ENCODE assay signal across 21 cellular contexts in the genomic region with DNA sequence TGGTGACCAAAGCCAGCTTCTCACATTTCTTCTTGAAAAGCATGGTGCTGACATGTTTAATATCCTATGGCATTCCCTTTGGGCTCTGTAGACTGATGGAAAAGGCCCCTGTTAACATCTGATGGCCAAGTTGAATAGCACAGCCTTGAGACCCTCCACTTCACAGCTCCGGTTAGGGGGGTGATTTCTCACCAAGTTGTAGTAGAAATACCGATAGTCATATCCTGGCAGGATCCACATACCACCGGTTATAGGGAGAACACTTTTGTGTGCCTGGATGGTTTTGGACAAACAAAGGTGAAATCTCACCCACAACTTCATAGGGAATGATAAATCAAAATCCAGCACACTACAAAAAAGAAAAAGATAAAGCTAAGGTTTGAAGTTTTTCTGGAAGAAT.
"Had no signal": no experiment of that assay in that cellular context is flagged by ENCODE, and none has a peak within 500 bp of the region (broad histone marks: within the 10 kb centered on the region; RNA-seq: fewer than 3 reads in every experiment).

No MANE protein-coding gene starts in this region.

- H3K79me2 ChIP-seq: parathyroid adenoma had no signal

- DNase-seq: erythroblast; kidney; left cardiac atrium; midbrain; psoas muscle; retina; spleen; stimulated activated CD4-positive, alpha-beta T cell treated with anti-CD3 and anti-CD28 coated beads, Interleukin-15, amount 100 ng/mL, for 24 hours; stimulated activated CD4-positive, alpha-beta T cell treated with anti-CD3 and anti-CD28 coated beads, Interleukin-1b, Interleukin-23, amount 100 ng/mL, for 48 hours; stimulated activated CD4-positive, alpha-beta T cell treated with anti-CD3 and anti-CD28 coated beads, Interleukin-4, amount 100 ng/mL, for 24 hours; tibial artery; upper lobe of right lung had no signal

- H3K9me3 ChIP-seq: upper lobe of right lung, vagina had no signal

- H3K4me3 Mint-ChIP-seq: dendritic cell treated with granulocyte-macrophage colony-stimulating factor and Interleukin-4, amounts not matched to agents 40 ng/mL and 50 ng/mL, for 4 days; natural killer cell treated with Interleukin-12 subunit alpha and Interleukin-12 subunit beta and Interleukin-15 and Interleukin-18, amount 100 ng/mL, for 72 hours; stimulated activated memory B cell treated with anti-CD40 and anti-IgM and Interleukin-4, amounts not matched to agents 10 μg/mL and 1 μg/mL and 100 μg/mL, for 72 hours; stimulated activated naive CD8-positive, alpha-beta T cell treated with anti-CD3 and anti-CD28 coated beads, Interleukin-15, Interleukin-2, amounts not matched to agents 100 ng/mL and 50 ng/mL, for 24 hours had no signal

- H3K27me3 Mint-ChIP-seq: stimulated activated memory B cell treated with anti-CD40 and anti-IgM and Interleukin-4, amounts not matched to agents 10 μg/mL and 1 μg/mL and 100 μg/mL, for 72 hours; stimulated activated naive CD8-positive, alpha-beta T cell treated with anti-CD3 and anti-CD28 coated beads, Interleukin-15, Interleukin-2, amounts not matched to agents 100 ng/mL and 50 ng/mL, for 24 hours had no signal

- H3K4me1 ChIP-seq: foreskin keratinocyte, parathyroid adenoma, psoas muscle, spleen, tibial artery, upper lobe of right lung, vagina had no signal

- H3K36me3 ChIP-seq: spleen, tibial artery, upper lobe of right lung, vagina had no signal

- H3K27me3 ChIP-seq: foreskin keratinocyte, spleen, tibial artery, upper lobe of right lung, vagina had no signal

- H3K36me3 Mint-ChIP-seq: natural killer cell treated with Interleukin-12 subunit alpha and Interleukin-12 subunit beta and Interleukin-15 and Interleukin-18, amount 100 ng/mL, for 72 hours; stimulated activated memory B cell treated with anti-CD40 and anti-IgM and Interleukin-4, amounts not matched to agents 10 μg/mL and 1 μg/mL and 100 μg/mL, for 72 hours had no signal

- H2AFZ ChIP-seq: parathyroid adenoma had no signal

- H3K9ac ChIP-seq: parathyroid adenoma had no signal

- H3K4me3 ChIP-seq: psoas muscle, spleen, tibial artery, upper lobe of right lung, vagina had no signal

- H3K27ac Mint-ChIP-seq: dendritic cell treated with granulocyte-macrophage colony-stimulating factor and Interleukin-4, amounts not matched to agents 40 ng/mL and 50 ng/mL, for 4 days; natural killer cell treated with Interleukin-12 subunit alpha and Interleukin-12 subunit beta and Interleukin-15 and Interleukin-18, amount 100 ng/mL, for 72 hours; stimulated activated memory B cell treated with anti-CD40 and anti-IgM and Interleukin-4, amounts not matched to agents 10 μg/mL and 1 μg/mL and 100 μg/mL, for 72 hours; stimulated activated naive CD8-positive, alpha-beta T cell treated with anti-CD3 and anti-CD28 coated beads, Interleukin-15, Interleukin-2, amounts not matched to agents 100 ng/mL and 50 ng/mL, for 24 hours had no signal

- FAIRE-seq: colon, endothelial cell of umbilical vein, kidney had no signal

- H3K27ac ChIP-seq: foreskin keratinocyte, parathyroid adenoma, psoas muscle, spleen, tibial artery, upper lobe of right lung, vagina had no signal
